Comparison of ENCODE assay signal across 10 cellular contexts in the genomic region with DNA sequence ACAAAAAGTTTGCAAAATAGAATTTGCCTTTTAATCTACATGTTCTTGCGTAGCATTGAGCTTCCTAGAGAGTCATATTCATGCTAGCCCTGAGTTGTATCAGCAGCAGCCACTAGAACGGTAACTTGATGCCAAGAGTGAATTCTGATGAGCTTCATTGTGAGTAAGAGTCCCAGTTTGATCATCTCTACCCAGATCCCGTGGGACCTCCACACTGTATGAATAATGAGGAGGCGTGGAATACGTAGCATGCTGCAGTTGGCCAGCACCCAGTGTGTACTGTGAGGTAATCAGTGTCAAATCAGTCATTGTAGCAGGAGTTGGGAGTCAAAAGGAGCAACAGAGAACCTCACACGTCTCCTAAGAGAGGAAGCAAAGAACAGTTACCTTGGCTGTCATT.
A peak's percentile ranks its signal among the peaks of the same experiment; 100 is the strongest.
DNase-seq lines count a peak whose midpoint lies in the region; ATAC-seq, FAIRE-seq and TF ChIP-seq lines count a peak whose summit lies in the region.
"Had no signal": no experiment of that assay in that cellular context is flagged by ENCODE, and none has a peak within 500 bp of the region (broad histone marks: within the 10 kb centered on the region; RNA-seq: fewer than 3 reads in every experiment).

No MANE protein-coding gene starts in this region.

- intact Hi-C loops in spleen (cut with DNase I; ENCODE audit: low total_unique reads), result no loop called here

- H3K4me1 ChIP-seq in astrocyte (ENCODE audit: insufficient read depth, low read length) (peaks cover 22% of the 10 kb centered on the region), spleen (no peaks in the 10 kb centered on the region)

- peak overlapping the region; percentile 24 for H3K4me2 ChIP-seq in astrocyte (ENCODE audit: low read length)

- H3K27me3 Mint-ChIP-seq in astrocyte (ENCODE audit: low read depth, unreplicated experiment), result no peaks in the 10 kb centered on the region

- peaks cover 10% of the 10 kb centered on the region for H3K4me1 Mint-ChIP-seq in astrocyte (ENCODE audit: low read depth, unreplicated experiment)

- peaks cover 73% of the 10 kb centered on the region for H4K20me1 ChIP-seq in astrocyte (ENCODE audit: insufficient read depth, low read length)

- no peak overlapping the region for H2AFZ ChIP-seq in astrocyte (ENCODE audit: low read depth, low read length)

- no peak for TF ChIP-seq POLR2A in spleen (IDR thresholded peaks at IDR 0.05)

- peaks cover 84% of the 10 kb centered on the region for H3K79me2 ChIP-seq in astrocyte (ENCODE audit: insufficient read depth, low read length)

- TF ChIP-seq CTCF in C4-2B (conservative IDR thresholded peaks at IDR 0.05) (no peak), astrocyte (IDR thresholded peaks at IDR 0.05; ENCODE audit: insufficient read depth, low read depth, low read length) (no peak), spleen (IDR thresholded peaks at IDR 0.05 in 8 of 11, conservative IDR thresholded peaks at IDR 0.05 in 3 of 11) (no peak)

- H3K9me3 Mint-ChIP-seq in astrocyte (ENCODE audit: unreplicated experiment), result no peaks in the 10 kb centered on the region

- DNase-seq in NCI-H1092 treated with DMSO at 0.1 percent for 48 hours (lab: John Stamatoyannopoulos, UW) (peak; percentile 69), astrocyte (ENCODE audit: low read depth) (peak; percentile 93), kidney glomerular epithelial cell (lab: John Stamatoyannopoulos, UW) (peak; percentile 55), ecto neural progenitor cell (ENCODE audit: low spot score) (no peak), spleen (no peak)
- DNase-seq: activated naive CD4-positive, alpha-beta T cell treated with Interleukin-2 at 50 U/mL for 16 hours; COR-L47 had no signal

- H3K9me3 ChIP-seq in astrocyte (ENCODE audit: insufficient read depth, low read depth, low read length), result no peaks in the 10 kb centered on the region
- H3K9me3 ChIP-seq in spleen, result no peaks in the 10 kb centered on the region

- H3K36me3 Mint-ChIP-seq in astrocyte (ENCODE audit: low read depth, unreplicated experiment), result peaks cover 4% of the 10 kb centered on the region

- H3K27me3 ChIP-seq in astrocyte (ENCODE audit: insufficient read depth, low read length) (no peaks in the 10 kb centered on the region), spleen (replicated peaks in 1 of 7) (no peaks in the 10 kb centered on the region)

- no peaks in the 10 kb centered on the region for H3K36me3 ChIP-seq in astrocyte (ENCODE audit: insufficient read depth, low read length)
- H3K36me3 ChIP-seq in spleen, result no peaks in the 10 kb centered on the region

- H3K27ac ChIP-seq in C4-2B (peak overlapping the region; percentile 82), astrocyte (ENCODE audit: low read depth, low read length) (peak overlapping the region; percentile 1), spleen (no peak overlapping the region)

- peak overlapping the region; percentile 54 for H3K27ac Mint-ChIP-seq in astrocyte (ENCODE audit: unreplicated experiment)

- ATAC-seq in HG02571 (IDR thresholded peaks at IDR 0.05; ENCODE audit: unreplicated experiment), result no peak
- ATAC-seq in GM18502 (IDR thresholded peaks at IDR 0.05; ENCODE audit: poor library complexity, unreplicated experiment), result no peak

- H3K4me3 Mint-ChIP-seq in astrocyte (ENCODE audit: unreplicated experiment), result no peak overlapping the region

- H3K9ac ChIP-seq in astrocyte (ENCODE audit: low read length), result no peak overlapping the region

- FAIRE-seq in astrocyte (lab: Jason Lieb, UNC), result peak; percentile 85

- 70 to 85% (median 83%) methylated on average over 6 of the region's 6 CpGs for WGBS in spleen, 5 donors

- H3K4me3 ChIP-seq in astrocyte (ENCODE audit: insufficient read depth, low read depth, low read length), result no peak overlapping the region
- H3K4me3 ChIP-seq in spleen, result no peak overlapping the region

Comparison
In these comparisons a context has a peak if more than half of its experiments do, and no peak if none do; other contexts are left out.
1. H3K27ac ChIP-seq: peak in C4-2B (single experiment) and astrocyte (single experiment); none in spleen (0 of 8).
2. DNase-seq: peak in NCI-H1092 treated with DMSO at 0.1 percent for 48 hours (single experiment), astrocyte (single experiment) and kidney glomerular epithelial cell (single experiment); none in ecto neural progenitor cell (single experiment) and spleen (single experiment).